Comparison of ENCODE assay signal across 8 cellular contexts in genomic region chr10:96512524-96512991, GRCh38. TPM values are rescaled to one million over a fixed set of nuclear protein-coding genes. Genes with fewer than 3 reads are reported as not detected.
DNase-seq lines count a peak whose midpoint lies in the region; TF ChIP-seq lines count a peak whose summit lies in the region.

No MANE protein-coding gene starts in this region.

- no peak for TF ChIP-seq EP300 in neural cell (conservative IDR thresholded peaks at IDR 0.05; ENCODE audit: poor library complexity, severe bottlenecking)

- H3F3A ChIP-seq in neural cell (ENCODE audit: insufficient read depth, low read length, poor library complexity, severe bottlenecking) = no peaks in the 10 kb centered on the region

- H2AFZ ChIP-seq in neural cell (ENCODE audit: low read depth, low read length) = no peak overlapping the region

- H3K27ac ChIP-seq in WERI-Rb-1 (no peak overlapping the region), neural cell (ENCODE audit: low read length) (no peak overlapping the region)

- H3K9me3 ChIP-seq in WERI-Rb-1 (ENCODE audit: severe bottlenecking) (no peaks in the 10 kb centered on the region), neural cell (ENCODE audit: low read length) (no peaks in the 10 kb centered on the region)

- H3K79me2 ChIP-seq in neural cell (replicated peaks; ENCODE audit: insufficient read depth, low read length) = no peaks in the 10 kb centered on the region

- H3K4me2 ChIP-seq in neural cell (ENCODE audit: low read length) = peak overlapping the region; percentile 78

- no peak overlapping the region for H3K9ac ChIP-seq in neural cell (ENCODE audit: low read length)

- H3K9me2 ChIP-seq in neural cell (ENCODE audit: insufficient read depth, low read length) = no peaks in the 10 kb centered on the region

- no peaks in the 10 kb centered on the region for H4K20me1 ChIP-seq in neural cell (ENCODE audit: insufficient read depth)

- H3K36me3 ChIP-seq in WERI-Rb-1 (no peaks in the 10 kb centered on the region), neural cell (ENCODE audit: insufficient read depth, low read length) (no peaks in the 10 kb centered on the region)

- DNase-seq in SHP77 (lab: John Stamatoyannopoulos, UW) (peak; percentile 19 to 26), SHP77 treated with DMSO at 0.1 percent for 48 hours (lab: John Stamatoyannopoulos, UW) (no peak), WERI-Rb-1 (peak; percentile 52), fibroblast of pulmonary artery (ENCODE audit: low read depth) (peak; percentile 14), cortex of kidney (lab: John Stamatoyannopoulos, UW) (no peak), COR-L47 (lab: John Stamatoyannopoulos, UW) (no peak), GF-D8 (lab: John Stamatoyannopoulos, UW) (no peak)

- H3K27me3 ChIP-seq in WERI-Rb-1 (ENCODE audit: insufficient read depth, low read depth, severe bottlenecking) = no peaks in the 10 kb centered on the region
- peaks cover 50% of the 10 kb centered on the region for H3K27me3 ChIP-seq in neural cell (ENCODE audit: insufficient read depth, low read depth, low read length)

- H3K4me3 ChIP-seq in WERI-Rb-1 (ENCODE audit: low read depth, low read length) (peak overlapping the region; percentile 59), fibroblast of pulmonary artery (replicated peaks; ENCODE audit: low read depth, low read length) (peak overlapping the region; percentile 53), neural cell (ENCODE audit: low read length) (peak overlapping the region; percentile 89)

- no peak for TF ChIP-seq RAD21 in neural cell (conservative IDR thresholded peaks at IDR 0.05)

- TF ChIP-seq CTCF in WERI-Rb-1 (IDR thresholded peaks at IDR 0.05; ENCODE audit: low read depth, low read length) (no peak), fibroblast of pulmonary artery (IDR thresholded peaks at IDR 0.05; ENCODE audit: low read length, missing control alignments) (no peak), neural cell (IDR thresholded peaks at IDR 0.05; ENCODE audit: poor library complexity, severe bottlenecking) (no peak)

TF ChIP-seq in neural cell, 6 proteins besides CTCF, POLR2A, EP300 and RAD21:
- TF ChIP-seq SMC3 (conservative IDR thresholded peaks at IDR 0.05; ENCODE audit: poor library complexity) (no peak), POLR2AphosphoS5 (IDR thresholded peaks at IDR 0.05) (no peak), EZH2 (IDR thresholded peaks at IDR 0.05; ENCODE audit: borderline replicate concordance, insufficient read depth, low read length, poor library complexity, severe bottlenecking) (no peak), MXI1 (conservative IDR thresholded peaks at IDR 0.05; ENCODE audit: poor library complexity, severe bottlenecking) (no peak), REST (IDR thresholded peaks at IDR 0.05; ENCODE audit: borderline replicate concordance) (no peak), TAF1 (IDR thresholded peaks at IDR 0.05; ENCODE audit: low read depth) (no peak)
TF ChIP-seq in neural cell: peak in this region for 0.

RNA-seq across cellular contexts. Expression of gene TLL2, which starts 1.2 kb away (rescaled TPM):
- 0.11 and 0.30 TPM in 2 replicates for polyA plus RNA-seq in neural cell
- 0.73 and 0.81 TPM in 2 replicates for polyA minus RNA-seq in neural cell

Comparison
In these comparisons a context has a peak if more than half of its experiments do, and no peak if none do; other contexts are left out.
1. DNase-seq: peak in SHP77 (2 of 2), WERI-Rb-1 (single experiment) and fibroblast of pulmonary artery (single experiment); none in SHP77 treated with DMSO at 0.1 percent for 48 hours (single experiment), cortex of kidney (single experiment), COR-L47 (single experiment) and GF-D8 (single experiment).
2. Peak in every context shown above with its lines, with median percentiles within 50 percentile points of each other: H3K4me3 ChIP-seq.